1 cellular context compared by ENCODE assay signal in genomic region chr16:10738231-10739077, GRCh38.
TF ChIP-seq lines count a peak whose summit lies in the region.

No MANE protein-coding gene starts in this region.

TF ChIP-seq in GM23338, 12 proteins besides CTCF, POLR2A, EP300 and RAD21 (continued from another document):
- no peak for TF ChIP-seq ETS1 (IDR thresholded peaks at IDR 0.05)
